ENCODE assay signal across 1 cellular context in genomic region chr14:22178330-22178981, GRCh38.
TF ChIP-seq lines count a peak whose summit lies in the region.

No MANE protein-coding gene starts in this region.

TF ChIP-seq in GM23338, 12 proteins besides CTCF, POLR2A, EP300 and RAD21 (continued from another document):
- no peak for TF ChIP-seq REST (IDR thresholded peaks at IDR 0.05; ENCODE audit: unreplicated experiment)
